Comparison of ENCODE assay signal across 8 cellular contexts in genomic region chr11:47248304-47248663, GRCh38. TPM values are rescaled to one million over a fixed set of nuclear protein-coding genes. Genes with fewer than 3 reads are reported as not detected.
A peak's percentile ranks its signal among the peaks of the same experiment; 100 is the strongest.
DNase-seq lines count a peak whose midpoint lies in the region; ATAC-seq and TF ChIP-seq lines count a peak whose summit lies in the region.

No MANE protein-coding gene starts in this region.

- no peaks in the 10 kb centered on the region for H3K9me2 ChIP-seq in SK-N-SH

- POLR2A ChIA-PET in SK-N-SH (lab: Yijun Ruan, JAX): interaction anchor here (0.8 to 3.4 kb wide), 15 partner anchors 9 to 312 kb away, joined by 3 to 48 read pairs (median 5); partner anchors contain the start of genes CSTPP1, DDB2 and PACSIN3

- TF ChIP-seq RAD21 in SK-N-SH (IDR thresholded peaks at IDR 0.05; ENCODE audit: low read length): no peak

- H3K36me3 ChIP-seq in SK-N-SH (replicated peaks in 1 of 2; ENCODE audit: control insufficient read depth in 1 of 2, insufficient read depth in 2 of 2, low read length in 1 of 2): peaks cover 4 to 11% of the 10 kb centered on the region in 2 experiments
- H3K36me3 ChIP-seq in parathyroid adenoma (ENCODE audit: control insufficient read depth, insufficient read depth, low read length): no peaks in the 10 kb centered on the region

- H2AFZ ChIP-seq in SK-N-SH (ENCODE audit: low read depth) (peak overlapping the region; percentile 92), parathyroid adenoma (peak overlapping the region; percentile 82)

- peaks cover 4% of the 10 kb centered on the region for H3F3A ChIP-seq in SK-N-SH (replicated peaks; ENCODE audit: insufficient read depth)

- H3K27me3 ChIP-seq in SK-N-SH (ENCODE audit: insufficient read depth) (no peaks in the 10 kb centered on the region), parathyroid adenoma (ENCODE audit: control insufficient read depth, insufficient read depth, low read length) (no peaks in the 10 kb centered on the region)

- no peaks in the 10 kb centered on the region for H4K20me1 ChIP-seq in SK-N-SH (ENCODE audit: insufficient read depth)

- TF ChIP-seq EP300 in SK-N-SH (IDR thresholded peaks at IDR 0.05; ENCODE audit: borderline replicate concordance in 1 of 2, low read depth in 1 of 2, low read length in 1 of 2): no peak

- 5% methylated on average over 7 of the region's 7 CpGs for WGBS in SK-N-SH (ENCODE audit: low lambda C conversion rate)

- DNase-seq in SIG-M5 treated with dmso at 0.1 percent for 504 hours (lab: John Stamatoyannopoulos, UW; ENCODE audit: unreplicated experiment) (peak; percentile 27), SIG-M5 (lab: John Stamatoyannopoulos, UW) (no peak), SK-N-SH (no peak), fibroblast of the aortic adventitia (ENCODE audit: low read depth) (peak; percentile 35), NCI-H2081 treated with DMSO at 0.1 percent for 48 hours (lab: John Stamatoyannopoulos, UW) (no peak)
- DNase-seq in stimulated activated CD4-positive, alpha-beta T cell treated with anti-CD3 and anti-CD28 coated beads, Interleukin-1b, Interleukin-23, amount 100 ng/mL, for 48 hours: no peak

- H3K79me2 ChIP-seq in SK-N-SH (ENCODE audit: insufficient read depth) (peaks cover 19% of the 10 kb centered on the region), parathyroid adenoma (peaks cover 8% of the 10 kb centered on the region)

- TF ChIP-seq CTCF in SK-N-SH (IDR thresholded peaks at IDR 0.05) (no peak), fibroblast of the aortic adventitia (IDR thresholded peaks at IDR 0.05; ENCODE audit: insufficient read depth, low read length) (no peak), parathyroid adenoma (IDR thresholded peaks at IDR 0.05) (no peak)

- ATAC-seq in HG02970 (IDR thresholded peaks at IDR 0.05; ENCODE audit: low FRiP score, unreplicated experiment): peak; percentile 4

- peak overlapping the region; percentile 75 to 92 for H3K4me3 ChIP-seq in SK-N-SH (ENCODE audit: low read depth in 2 of 2, low read length in 1 of 2)
- peak overlapping the region; percentile 96 for H3K4me3 ChIP-seq in fibroblast of the aortic adventitia (ENCODE audit: low read depth, low read length)
- H3K4me3 ChIP-seq in parathyroid adenoma (ENCODE audit: low read depth, low read length): peak overlapping the region; percentile 96

- H3K9ac ChIP-seq in SK-N-SH (peak overlapping the region; percentile 92), parathyroid adenoma (no peak overlapping the region)

- peak overlapping the region; percentile 88 for H3K4me2 ChIP-seq in SK-N-SH
- H3K4me2 ChIP-seq in parathyroid adenoma (ENCODE audit: low read length): peak overlapping the region; percentile 61

- CTCF ChIA-PET in SK-N-SH (lab: Yijun Ruan, JAX): interaction anchor here (0.7 to 4.2 kb wide), 14 partner anchors 10 to 126 kb away, joined by 3 to 38 read pairs (median 6); partner anchors contain the start of genes DDB2, NR1H3 and PACSIN3

- peaks cover 8 to 15% of the 10 kb centered on the region in 2 experiments for H3K4me1 ChIP-seq in SK-N-SH (ENCODE audit: control insufficient read depth in 1 of 2, insufficient read depth in 2 of 2, low read depth in 1 of 2, low read length in 1 of 2)
- no peaks in the 10 kb centered on the region for H3K4me1 ChIP-seq in parathyroid adenoma

- H3K9me3 ChIP-seq in SK-N-SH: no peaks in the 10 kb centered on the region
- no peaks in the 10 kb centered on the region for H3K9me3 ChIP-seq in parathyroid adenoma (ENCODE audit: control insufficient read depth, low read length)

- H3K27ac ChIP-seq in SK-N-SH (ENCODE audit: low read depth in 2 of 2, low read length in 1 of 2): peak overlapping the region; percentile 63 to 96
- H3K27ac ChIP-seq in parathyroid adenoma: peak overlapping the region; percentile 90

TF ChIP-seq in SK-N-SH, 30 proteins besides CTCF, POLR2A, EP300 and RAD21:
- TF ChIP-seq SMC3 (IDR thresholded peaks at IDR 0.05; ENCODE audit: low read depth, low read length) (no peak), NFIC (IDR thresholded peaks at IDR 0.05; ENCODE audit: borderline replicate concordance) (no peak), JUND (IDR thresholded peaks at IDR 0.05) (no peak), GATA2 (CRISPR knock-in tag; IDR thresholded peaks at IDR 0.05) (no peak), TCF12 (IDR thresholded peaks at IDR 0.05) (no peak), FOXJ3 (CRISPR knock-in tag; IDR thresholded peaks at IDR 0.05) (no peak), FOXM1 (IDR thresholded peaks at IDR 0.05; ENCODE audit: low read depth) (no peak)
- TF ChIP-seq, protein P1, sequence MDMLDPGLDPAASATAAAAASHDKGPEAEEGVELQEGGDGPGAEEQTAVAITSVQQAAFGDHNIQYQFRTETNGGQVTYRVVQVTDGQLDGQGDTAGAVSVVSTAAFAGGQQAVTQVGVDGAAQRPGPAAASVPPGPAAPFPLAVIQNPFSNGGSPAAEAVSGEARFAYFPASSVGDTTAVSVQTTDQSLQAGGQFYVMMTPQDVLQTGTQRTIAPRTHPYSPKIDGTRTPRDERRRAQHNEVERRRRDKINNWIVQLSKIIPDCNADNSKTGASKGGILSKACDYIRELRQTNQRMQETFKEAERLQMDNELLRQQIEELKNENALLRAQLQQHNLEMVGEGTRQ (IDR thresholded peaks at IDR 0.05; ENCODE audit: borderline replicate concordance, low read depth, low read length): no peak
- TF ChIP-seq, protein P2, sequence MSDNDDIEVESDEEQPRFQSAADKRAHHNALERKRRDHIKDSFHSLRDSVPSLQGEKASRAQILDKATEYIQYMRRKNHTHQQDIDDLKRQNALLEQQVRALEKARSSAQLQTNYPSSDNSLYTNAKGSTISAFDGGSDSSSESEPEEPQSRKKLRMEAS (IDR thresholded peaks at IDR 0.05; ENCODE audit: low read depth): no peak

RNA-seq across cellular contexts. Expression of gene ACP2, which starts 0.3 kb away (rescaled TPM):
- polyA plus RNA-seq in SK-N-SH (2012; rRNA removed): 15.9 and 17.5 TPM in 2 replicates
- polyA plus RNA-seq in SK-N-SH (2012; cell fraction: cytosol; rRNA removed): 8.3 and 12.2 TPM in 2 replicates
- 39.2 and 48.5 TPM in 2 replicates for polyA plus RNA-seq in SK-N-SH (2012; cell fraction: nucleus; rRNA removed)
- total RNA-seq in fibroblast of the aortic adventitia (ENCODE audit: low replicate concordance): 8.4 and 24.9 TPM in 2 replicates

RNA-seq across cellular contexts. Expression of gene NR1H3, which starts 9.5 kb away (rescaled TPM):
- 6.3 and 7.3 TPM in 2 replicates for polyA plus RNA-seq in SK-N-SH (2012; rRNA removed)
- 2.6 and 3.5 TPM in 2 replicates for polyA plus RNA-seq in SK-N-SH (2012; cell fraction: cytosol; rRNA removed)
- polyA plus RNA-seq in SK-N-SH (2012; cell fraction: nucleus; rRNA removed): 21.7 and 30.1 TPM in 2 replicates
- 8.8 and 22.0 TPM in 2 replicates for total RNA-seq in fibroblast of the aortic adventitia (ENCODE audit: low replicate concordance)

RNA-seq across cellular contexts. Expression of gene MADD, which starts 21.6 kb away (rescaled TPM):
- 10.6 and 16.4 TPM in 2 replicates for polyA plus RNA-seq in SK-N-SH (2012; rRNA removed)
- polyA plus RNA-seq in SK-N-SH (2012; cell fraction: cytosol; rRNA removed): 9.1 and 11.6 TPM in 2 replicates
- 53.5 and 82.5 TPM in 2 replicates for polyA plus RNA-seq in SK-N-SH (2012; cell fraction: nucleus; rRNA removed)
- 23.7 and 31.5 TPM in 2 replicates for total RNA-seq in fibroblast of the aortic adventitia (ENCODE audit: low replicate concordance)

RNA-seq across cellular contexts. Expression of gene DDB2, which starts 33.5 kb away (rescaled TPM):
- polyA plus RNA-seq in SK-N-SH (2012; rRNA removed): 83.5 and 95.5 TPM in 2 replicates
- 65.2 and 68.4 TPM in 2 replicates for polyA plus RNA-seq in SK-N-SH (2012; cell fraction: cytosol; rRNA removed)
- polyA plus RNA-seq in SK-N-SH (2012; cell fraction: nucleus; rRNA removed): 224 and 254 TPM in 2 replicates
- total RNA-seq in fibroblast of the aortic adventitia (ENCODE audit: low replicate concordance): 47.2 and 99.4 TPM in 2 replicates

Comparison
In these comparisons a context has a peak if more than half of its experiments do, and no peak if none do; other contexts are left out.
1. DNase-seq: peak in SIG-M5 treated with dmso at 0.1 percent for 504 hours (single experiment) and fibroblast of the aortic adventitia (single experiment); none in SIG-M5 (single experiment), SK-N-SH (single experiment), stimulated activated CD4-positive, alpha-beta T cell treated with anti-CD3 and anti-CD28 coated beads, Interleukin-1b, Interleukin-23, amount 100 ng/mL, for 48 hours (single experiment) and NCI-H2081 treated with DMSO at 0.1 percent for 48 hours (single experiment).
2. Peak in every context shown above with its lines, with median percentiles within 50 percentile points of each other: H3K4me3 ChIP-seq.